19 cellular contexts compared by ENCODE assay signal in the genomic region with DNA sequence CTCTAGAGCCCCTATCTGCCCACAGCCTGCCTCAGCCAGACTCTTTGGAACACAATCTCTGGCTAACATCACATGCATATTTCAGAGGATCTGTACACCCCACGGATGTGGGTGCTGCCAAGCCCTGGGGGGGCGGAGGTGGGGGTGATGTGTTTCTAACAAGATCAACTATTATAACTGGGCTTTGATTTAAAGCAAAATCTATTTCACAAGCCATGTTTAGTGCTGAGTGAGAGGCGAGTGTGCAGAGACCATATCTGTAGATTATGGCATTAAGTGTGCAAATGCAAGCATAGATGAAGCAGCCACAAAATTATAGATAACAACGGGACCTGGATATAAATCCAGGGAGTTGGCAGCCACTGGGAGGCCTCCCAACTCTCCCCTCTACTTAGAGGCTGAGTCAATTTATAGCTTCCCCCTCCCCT.
A peak's percentile ranks its signal among the peaks of the same experiment; 100 is the strongest.
DNase-seq lines count a peak whose midpoint lies in the region; TF ChIP-seq lines count a peak whose summit lies in the region.
"Had no signal": no experiment of that assay in that cellular context is flagged by ENCODE, and none has a peak within 500 bp of the region (broad histone marks: within the 10 kb centered on the region; RNA-seq: fewer than 3 reads in every experiment).

No MANE protein-coding gene starts in this region.

- H3K4me1 ChIP-seq in HEK293 (ENCODE audit: control insufficient read depth, insufficient read depth, low read length) = no peaks in the 10 kb centered on the region
- H3K4me1 ChIP-seq: Caco-2, HAP-1 had no signal

- H3K36me3 Mint-ChIP-seq in brain (no peaks in the 10 kb centered on the region), nephron (ENCODE audit: low read depth) (no peaks in the 10 kb centered on the region)

- H3K9me3 Mint-ChIP-seq in brain = peaks cover 0 to 5% (median 0%) of the 10 kb centered on the region in 5 experiments
- no peaks in the 10 kb centered on the region for H3K9me3 Mint-ChIP-seq in nephron
- H3K9me3 Mint-ChIP-seq: CD4-positive, alpha-beta T cell; IgD-negative memory B cell had no signal

- TF ChIP-seq CTCF in HEK293 (tag by site-specific recombination; IDR thresholded peaks at IDR 0.05) (no peak), brain (conservative IDR thresholded peaks at IDR 0.05) (no peak), nephron (IDR thresholded peaks at IDR 0.05; ENCODE audit: unreplicated experiment in 3 of 3) (no peak)

- no peak overlapping the region for H3K4me3 ChIP-seq in HEK293 (ENCODE audit: low read depth, low read length)
- H3K4me3 ChIP-seq: GM12878, GM23248, HAP-1 had no signal

- CTCF ChIA-PET in HEK293 (lab: Yijun Ruan, JAX) = no interaction called here

- DNase-seq in superior temporal gyrus (ENCODE audit: extremely low spot score) (peak; percentile 12), NCI-H774 (lab: John Stamatoyannopoulos, UW) (no peak), HCEC 1CT (no peak), ACHN (no peak), NCI-H1048 (lab: John Stamatoyannopoulos, UW) (no peak)
- DNase-seq: Caco-2; CD4-positive, alpha-beta T cell; GM23248; NCI-H1417; NCI-H2081 treated with DMSO at 0.1 percent for 48 hours; NCI-H526; PC-3; Right ventricle myocardium superior had no signal

- POLR2A ChIA-PET in HEK293 (lab: Yijun Ruan, JAX) = no interaction called here

- H3K27ac ChIP-seq in HEK293 (ENCODE audit: extremely low read depth, low read depth, low read length) = no peak overlapping the region
- H3K27ac ChIP-seq: GM23248 had no signal

- H3K27ac Mint-ChIP-seq in brain = peak overlapping the region in 3 of 5 experiments; percentile 5 to 46 (median 44)
- peak overlapping the region; percentile 82 to 95 (median 93) for H3K27ac Mint-ChIP-seq in nephron
- H3K27ac Mint-ChIP-seq: CD4-positive, alpha-beta T cell had no signal

- no peak overlapping the region for H3K4me3 Mint-ChIP-seq in brain
- no peak overlapping the region for H3K4me3 Mint-ChIP-seq in nephron
- H3K4me3 Mint-ChIP-seq: CD4-positive, alpha-beta T cell; IgD-negative memory B cell had no signal

- no peaks in the 10 kb centered on the region for H3K9me3 ChIP-seq in HEK293 (ENCODE audit: control insufficient read depth, insufficient read depth, low read depth, low read length)
- H3K9me3 ChIP-seq: Caco-2, HAP-1 had no signal

- H3K27me3 Mint-ChIP-seq in brain (peaks cover 2% of the 10 kb centered on the region), nephron (ENCODE audit: low read depth) (no peaks in the 10 kb centered on the region)

- in situ Hi-C loops in ACHN (cut with HindIII; ENCODE audit: low pct_ligation_motif_present, low pct_unique_long_range_greater_than_20kb, low sequenced_read_pairs) = no loop called here

- H3K36me3 ChIP-seq in HEK293 (ENCODE audit: control insufficient read depth in 2 of 2, insufficient read depth in 1 of 2, low read length in 2 of 2) = no peaks in the 10 kb centered on the region
- H3K36me3 ChIP-seq: HAP-1 had no signal

- H3K4me1 Mint-ChIP-seq in brain = peaks cover 11% of the 10 kb centered on the region
- peaks cover 41% of the 10 kb centered on the region for H3K4me1 Mint-ChIP-seq in nephron
- H3K4me1 Mint-ChIP-seq: IgD-negative memory B cell had no signal

TF ChIP-seq in HEK293, 187 proteins besides CTCF, POLR2A, EP300 and RAD21:
- TF ChIP-seq GLIS1 (tag by site-specific recombination; IDR thresholded peaks at IDR 0.05) (peak; percentile 59), ZNF629 (tag by site-specific recombination; IDR thresholded peaks at IDR 0.05) (no peak), EGR2 (tag by site-specific recombination; IDR thresholded peaks at IDR 0.05; ENCODE audit: low read depth) (0 out of 2 replicates have a peak, but pooled peaks have one; percentile 15), ZNF561 (tag by site-specific recombination; IDR thresholded peaks at IDR 0.05; ENCODE audit: borderline replicate concordance) (no peak), ZNF146 (tag by site-specific recombination; IDR thresholded peaks at IDR 0.05) (no peak), ZNF24 (tag by site-specific recombination; IDR thresholded peaks at IDR 0.05) (no peak), ZNF560 (tag by site-specific recombination; IDR thresholded peaks at IDR 0.05; ENCODE audit: borderline replicate concordance) (no peak), KLF16 (tag by site-specific recombination; IDR thresholded peaks at IDR 0.05) (no peak)
